ENCODE assay signal across 17 cellular contexts in genomic region chr4:162016991-162017390, GRCh38.
"Had no signal": no experiment of that assay in that cellular context is flagged by ENCODE, and none has a peak within 500 bp of the region (broad histone marks: within the 10 kb centered on the region; RNA-seq: fewer than 3 reads in every experiment).

No MANE protein-coding gene starts in this region.

- DNase-seq: islet precursor cell; left ventricle myocardium inferior; mesendoderm; naive B cell; natural killer cell; nephron progenitor cell; occipital lobe; psoas muscle; right lobe of liver; stimulated activated CD4-positive, alpha-beta T cell treated with anti-CD3 and anti-CD28 coated beads, Interleukin-1b, Interleukin-23, amount 100 ng/mL, for 48 hours; stimulated activated CD4-positive, alpha-beta T cell treated with anti-CD3 and anti-CD28 coated beads, Interleukin-2, amount 100 ng/mL, for 48 hours; stimulated activated CD4-positive, alpha-beta T cell treated with anti-CD3 and anti-CD28 coated beads, Interleukin-4, amount 100 ng/mL, for 4 hours; stimulated activated CD8-positive, alpha-beta memory T cell treated with anti-CD3 and anti-CD28 coated beads, Interleukin-4, amount 100 ng/mL, for 48 hours; stimulated activated naive CD4-positive, alpha-beta T cell treated with Interleukin-2 at 50 U/mL for 16 hours; stimulated activated naive CD8-positive, alpha-beta T cell treated with anti-CD3 and anti-CD28 coated beads, Interleukin-15, amount 100 ng/mL, for 72 hours; substantia nigra; uterus had no signal
